ENCODE assay signal across 9 cellular contexts in genomic region chr10:92387289-92387940, GRCh38.
DNase-seq lines count a peak whose midpoint lies in the region; ATAC-seq and TF ChIP-seq lines count a peak whose summit lies in the region.
"Had no signal": no experiment of that assay in that cellular context is flagged by ENCODE, and none has a peak within 500 bp of the region (broad histone marks: within the 10 kb centered on the region; RNA-seq: fewer than 3 reads in every experiment).

No MANE protein-coding gene starts in this region.

- DNase-seq in GDM1 (lab: John Stamatoyannopoulos, UW): peak; percentile 45
- DNase-seq in MG63: peak; percentile 46
- peak; percentile 19 to 50 (median 38) for DNase-seq in body of pancreas
- DNase-seq in mesothelial cell of epicardium (ENCODE audit: low spot score in 2 of 2, unreplicated experiment in 2 of 2): peak; percentile 34 to 55
- DNase-seq in NCI-H446 (lab: John Stamatoyannopoulos, UW): no peak
- no peak for DNase-seq in COLO668 (lab: John Stamatoyannopoulos, UW; ENCODE audit: unreplicated experiment)
- DNase-seq: stimulated activated CD4-positive, alpha-beta T cell treated with anti-CD3 and anti-CD28 coated beads, Interleukin-1b, Interleukin-23, amount 100 ng/mL, for 48 hours had no signal

- intact Hi-C loops in body of pancreas (cut with DNase I): no loop called here

- H3K4me3 ChIP-seq in MG63: no peak overlapping the region
- no peak overlapping the region for H3K4me3 ChIP-seq in body of pancreas

- no peaks in the 10 kb centered on the region for H3K36me3 Mint-ChIP-seq in mesothelial cell of epicardium

- no peak overlapping the region for H3K27ac Mint-ChIP-seq in mesothelial cell of epicardium

- H3K36me3 ChIP-seq in MG63 (no peaks in the 10 kb centered on the region), body of pancreas (replicated peaks in 1 of 2; ENCODE audit: insufficient read depth in 1 of 2, low read depth in 2 of 2) (no peaks in the 10 kb centered on the region)

- H3K4me3 Mint-ChIP-seq in mesothelial cell of epicardium: no peak overlapping the region

- H3K27me3 ChIP-seq in MG63 (no peaks in the 10 kb centered on the region), body of pancreas (peaks cover 0 to 1% of the 10 kb centered on the region in 2 donors)

- no peak overlapping the region for H3K27ac ChIP-seq in body of pancreas

- no peaks in the 10 kb centered on the region for H3K9me3 Mint-ChIP-seq in mesothelial cell of epicardium

- ATAC-seq in body of pancreas (peak; percentile 50), HG03460 (IDR thresholded peaks at IDR 0.05; ENCODE audit: unreplicated experiment) (no peak), GM18517 (IDR thresholded peaks at IDR 0.05; ENCODE audit: unreplicated experiment) (no peak)

- 43 to 50% methylated on average over 10 to 11 of the region's 11 CpGs for WGBS in body of pancreas, 2 donors

- no peak for TF ChIP-seq POLR2A in body of pancreas (IDR thresholded peaks at IDR 0.05)

- H3K9me3 ChIP-seq in MG63: no peaks in the 10 kb centered on the region
- H3K9me3 ChIP-seq in body of pancreas: no peaks in the 10 kb centered on the region

- H3K27me3 Mint-ChIP-seq in mesothelial cell of epicardium (ENCODE audit: low read depth): no peaks in the 10 kb centered on the region

- no peaks in the 10 kb centered on the region for H3K4me1 ChIP-seq in body of pancreas

- H3K4me1 Mint-ChIP-seq in mesothelial cell of epicardium: no peaks in the 10 kb centered on the region

- TF ChIP-seq CTCF in body of pancreas (IDR thresholded peaks at IDR 0.05) (no peak), mesothelial cell of epicardium (IDR thresholded peaks at IDR 0.05; ENCODE audit: unreplicated experiment) (no peak)

Comparison
In these comparisons a context has a peak if more than half of its experiments do, and no peak if none do; other contexts are left out.
1. DNase-seq: peak in GDM1 (single experiment), MG63 (single experiment), body of pancreas (4 of 4) and mesothelial cell of epicardium (2 of 2); none in NCI-H446 (0 of 2) and COLO668 (single experiment).